Comparison of ENCODE assay signal across 8 cellular contexts in the genomic region with DNA sequence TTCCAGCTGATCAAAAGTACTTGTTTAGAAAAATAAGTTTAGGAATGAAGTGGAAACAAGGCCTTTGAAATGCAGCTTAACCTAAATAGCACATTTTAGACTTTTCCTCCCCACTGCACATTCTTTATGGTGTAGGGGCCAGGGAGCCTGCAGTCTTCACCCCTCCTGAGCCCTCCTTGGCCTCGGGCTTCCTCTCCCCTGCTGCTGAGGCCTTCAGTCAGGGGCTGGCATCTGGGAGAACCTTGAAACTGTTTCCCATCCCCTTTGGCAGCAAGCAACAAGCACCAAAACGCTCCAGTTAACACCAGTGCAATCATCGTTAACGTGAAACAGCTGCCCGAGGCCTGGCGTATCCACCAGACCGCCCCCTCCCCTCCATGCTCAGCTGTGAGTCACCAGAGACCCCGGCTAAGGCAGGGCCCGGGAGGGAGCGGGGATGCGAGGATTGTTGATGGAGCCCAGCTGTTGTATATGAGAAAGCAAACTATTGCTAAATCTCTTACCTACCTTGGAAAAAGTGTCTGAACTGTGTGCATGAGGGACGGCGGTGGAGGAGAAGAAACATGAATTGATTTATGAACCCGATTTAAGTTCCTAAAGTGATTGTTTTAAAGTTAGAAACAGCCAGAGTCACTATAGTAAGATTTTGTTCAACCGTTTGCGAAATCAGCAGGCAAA. TPM values are rescaled to one million over a fixed set of nuclear protein-coding genes. Genes with fewer than 3 reads are reported as not detected.
DNase-seq lines count a peak whose midpoint lies in the region; ATAC-seq and TF ChIP-seq lines count a peak whose summit lies in the region.

No MANE protein-coding gene starts in this region.

- intact Hi-C loops in body of pancreas (cut with DNase I) = no loop called here

- H3K27me3 ChIP-seq in RWPE2 (ENCODE audit: insufficient read depth, poor library complexity, severe bottlenecking) (no peaks in the 10 kb centered on the region), body of pancreas (no peaks in the 10 kb centered on the region)

- H3K36me3 ChIP-seq in RWPE2 (ENCODE audit: low read depth) (peaks cover 40% of the 10 kb centered on the region), body of pancreas (replicated peaks in 1 of 2; ENCODE audit: insufficient read depth in 1 of 2, low read depth in 2 of 2) (peaks cover 0 to 8% of the 10 kb centered on the region in 2 donors)

- H3K4me1 ChIP-seq in RWPE2 (ENCODE audit: insufficient read depth, poor library complexity, severe bottlenecking) (peaks cover 23% of the 10 kb centered on the region), body of pancreas (peaks cover 58% of the 10 kb centered on the region)

- 2 to 3% methylated on average over 12 to 16 of the region's 16 CpGs for WGBS in body of pancreas, 2 donors

- TF ChIP-seq CTCF in RWPE2 (IDR thresholded peaks at IDR 0.05; ENCODE audit: poor library complexity, severe bottlenecking) (no peak), body of pancreas (IDR thresholded peaks at IDR 0.05) (no peak)

- peak; percentile 24 for ATAC-seq in RWPE2 (ENCODE audit: low read depth)
- no peak for ATAC-seq in body of pancreas

- TF ChIP-seq POLR2A in body of pancreas (IDR thresholded peaks at IDR 0.05) = peak in 1 of 3 donors; percentile 7

- H3K27ac ChIP-seq in RWPE2 (ENCODE audit: poor library complexity, severe bottlenecking) (peak overlapping the region; percentile 97), body of pancreas (peak overlapping the region; percentile 88 to 98 (median 97)), skin epidermis (peak overlapping the region; percentile 72 to 100 (median 98))

- peak; percentile 76 for DNase-seq in activated effector memory CD4-positive, alpha-beta T cell treated with anti-CD3 and anti-CD28 coated beads, Interleukin-2, amount 50 U/mL, for 16 hours
- no peak for DNase-seq in activated effector memory CD4-positive, alpha-beta T cell treated with Interleukin-2 at 50 U/mL for 16 hours
- DNase-seq in RWPE2 (ENCODE audit: low spot score) = peak; percentile 82
- peak; percentile 49 to 73 (median 58) for DNase-seq in body of pancreas
- no peak for DNase-seq in germinal center (ENCODE audit: low spot score)
- no peak for DNase-seq in DMS79 (lab: John Stamatoyannopoulos, UW)

- peak overlapping the region; percentile 85 for H3K4me3 ChIP-seq in RWPE2 (ENCODE audit: severe bottlenecking)
- no peak overlapping the region for H3K4me3 ChIP-seq in body of pancreas
- H3K4me3 ChIP-seq in iPS-18c (ENCODE audit: insufficient read depth, low read depth, low read length) = peak overlapping the region; percentile 32; the same call in 1 of the 2 replicates
- peak overlapping the region; percentile 59 to 97 (median 90) for H3K4me3 ChIP-seq in skin epidermis

- H3K9me3 ChIP-seq in RWPE2 (ENCODE audit: severe bottlenecking) = no peaks in the 10 kb centered on the region
- H3K9me3 ChIP-seq in body of pancreas = no peaks in the 10 kb centered on the region
- H3K9me3 ChIP-seq in iPS-18c (ENCODE audit: control insufficient read depth, insufficient read depth, low read length) = no peaks in the 10 kb centered on the region

RNA-seq across cellular contexts. Expression of gene ZFP36L2, which starts 5.3 kb away (rescaled TPM):
- total RNA-seq in body of pancreas = 100 to 1,000 TPM in 1 of 2 donors, 10 to 100 TPM in 1; 57.1 to 116 TPM

Comparison
In these comparisons a context has a peak if more than half of its experiments do, and no peak if none do; other contexts are left out.
1. DNase-seq: peak in activated effector memory CD4-positive, alpha-beta T cell treated with anti-CD3 and anti-CD28 coated beads, Interleukin-2, amount 50 U/mL, for 16 hours (single experiment), RWPE2 (single experiment) and body of pancreas (4 of 4); none in activated effector memory CD4-positive, alpha-beta T cell treated with Interleukin-2 at 50 U/mL for 16 hours (single experiment), germinal center (single experiment) and DMS79 (single experiment).
2. H3K4me3 ChIP-seq: peak in RWPE2 (single experiment), iPS-18c (single experiment) and skin epidermis (7 of 7); none in body of pancreas (0 of 2).
3. Peak in every context shown above with its lines, with median percentiles within 50 percentile points of each other: H3K27ac ChIP-seq.